In the genomic region with DNA sequence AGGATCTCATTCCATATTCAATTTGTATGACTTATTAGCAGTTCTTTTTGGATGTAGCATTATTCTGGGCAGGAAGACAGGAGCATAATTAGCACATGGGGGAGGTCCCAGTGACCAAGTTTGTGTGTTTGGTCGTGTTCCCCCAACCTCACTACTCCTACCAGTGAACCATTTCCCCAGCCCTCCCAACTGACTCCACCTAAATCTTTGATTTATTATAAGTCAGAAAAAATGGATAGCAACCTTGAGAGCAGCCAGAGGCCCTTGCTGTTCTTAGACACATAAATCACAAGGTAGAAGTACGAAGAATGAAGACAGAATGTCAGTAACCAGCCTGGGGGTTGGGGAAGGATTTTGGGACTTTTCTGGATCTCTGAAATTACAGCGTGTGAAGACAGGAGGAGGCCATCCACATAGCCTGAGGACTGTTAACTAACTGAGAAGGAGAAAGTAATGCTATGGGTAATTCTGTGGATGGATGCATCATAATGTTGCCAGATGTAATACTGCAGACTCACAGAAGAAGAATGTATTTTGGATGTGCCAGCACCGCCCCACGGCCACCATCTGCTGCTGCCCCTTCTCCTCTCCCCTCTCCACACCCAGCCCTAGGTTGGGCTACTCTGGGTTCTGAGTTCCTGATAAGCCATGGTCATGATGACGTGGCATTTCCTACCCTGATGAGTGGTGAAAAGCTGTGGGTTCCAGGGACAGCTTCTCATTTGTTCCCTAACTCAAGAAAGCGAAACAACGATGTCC, we compare ENCODE assay signal across 9 cellular contexts.
A peak's percentile ranks its signal among the peaks of the same experiment; 100 is the strongest.
DNase-seq lines count a peak whose midpoint lies in the region; ATAC-seq and TF ChIP-seq lines count a peak whose summit lies in the region.
"Had no signal": no experiment of that assay in that cellular context is flagged by ENCODE, and none has a peak within 500 bp of the region (broad histone marks: within the 10 kb centered on the region; RNA-seq: fewer than 3 reads in every experiment).

No MANE protein-coding gene starts in this region.

- 61% methylated on average over 8 of the region's 8 CpGs for WGBS in smooth muscle cell (ENCODE audit: low lambda C conversion rate)

- peak overlapping the region; percentile 81 for H3K27ac ChIP-seq in SK-N-MC
- H3K27ac ChIP-seq in foreskin keratinocyte, result peak overlapping the region; percentile 97
- H3K27ac ChIP-seq in smooth muscle cell (ENCODE audit: low read depth), result peak overlapping the region; percentile 32

- no peak overlapping the region for H3K9ac ChIP-seq in SK-N-MC (ENCODE audit: insufficient read length)
- H3K9ac ChIP-seq in smooth muscle cell (ENCODE audit: low read depth), result peak overlapping the region; percentile 17

- no peaks in the 10 kb centered on the region for H4K20me1 ChIP-seq in smooth muscle cell (ENCODE audit: low read depth)

- H3K4me1 ChIP-seq in foreskin keratinocyte, result peaks cover 35% of the 10 kb centered on the region
- peaks cover 14% of the 10 kb centered on the region for H3K4me1 ChIP-seq in smooth muscle cell (ENCODE audit: low read depth)
- no peaks in the 10 kb centered on the region for H3K4me1 ChIP-seq in HAP-1

- TF ChIP-seq CTCF in HFF-Myc (IDR thresholded peaks at IDR 0.05; ENCODE audit: low read depth, low read length, missing control alignments) (no peak), foreskin keratinocyte (conservative IDR thresholded peaks at IDR 0.05) (peak; percentile 34), smooth muscle cell (IDR thresholded peaks at IDR 0.05; ENCODE audit: borderline replicate concordance, insufficient read depth, poor library complexity, severe bottlenecking) (no peak)

- H3F3A ChIP-seq in smooth muscle cell (ENCODE audit: low read depth), result no peaks in the 10 kb centered on the region

- H3K27me3 ChIP-seq in foreskin keratinocyte, result no peaks in the 10 kb centered on the region
- H3K27me3 ChIP-seq in smooth muscle cell (ENCODE audit: low read depth), result no peaks in the 10 kb centered on the region
- no peaks in the 10 kb centered on the region for H3K27me3 ChIP-seq in HAP-1 (ENCODE audit: low read depth)

- peak overlapping the region; percentile 14 for H3K4me2 ChIP-seq in smooth muscle cell

- ATAC-seq in foreskin keratinocyte, result peak; percentile 98
- ATAC-seq in HG03439 (IDR thresholded peaks at IDR 0.05; ENCODE audit: unreplicated experiment), result no peak
- ATAC-seq in GM18861 (IDR thresholded peaks at IDR 0.05; ENCODE audit: unreplicated experiment), result no peak

- no peak overlapping the region for H2AFZ ChIP-seq in smooth muscle cell (ENCODE audit: low read depth)

- H3K79me2 ChIP-seq in smooth muscle cell (ENCODE audit: low read depth), result no peaks in the 10 kb centered on the region

- no peak overlapping the region for H3K4me3 ChIP-seq in HFF-Myc (replicated peaks; ENCODE audit: low read depth, low read length)
- peak overlapping the region; percentile 22; the same call in 1 of the 2 replicates for H3K4me3 ChIP-seq in SK-N-MC
- H3K4me3 ChIP-seq in smooth muscle cell, result no peak overlapping the region
- no peak overlapping the region for H3K4me3 ChIP-seq in HAP-1

- in situ Hi-C loops in HAP-1 (cut with MboI; ENCODE audit: low sequenced_read_pairs), result no loop called here

- peak; percentile 91 for DNase-seq in HFF-Myc (ENCODE audit: extremely low read depth, low read depth)
- no peak for DNase-seq in SK-N-MC (ENCODE audit: low read depth, low spot score)
- DNase-seq in foreskin keratinocyte, result peak; percentile 97 to 99
- DNase-seq in smooth muscle cell (lab: John Stamatoyannopoulos, UW; ENCODE audit: unreplicated experiment), result no peak
- no peak for DNase-seq in HAP-1 (ENCODE audit: low spot score in 2 of 2)
- no peak for DNase-seq in NCI-H1436 (lab: John Stamatoyannopoulos, UW)
- DNase-seq: activated B cell treated with CpG ODN at 0.5 μM for 24 hours had no signal

- H3K9me3 ChIP-seq in SK-N-MC (ENCODE audit: low read depth, low read length) (no peaks in the 10 kb centered on the region), smooth muscle cell (replicated peaks; ENCODE audit: low read depth) (no peaks in the 10 kb centered on the region), HAP-1 (no peaks in the 10 kb centered on the region)

- H3K36me3 ChIP-seq in SK-N-MC (ENCODE audit: insufficient read depth, low read length), result no peaks in the 10 kb centered on the region
- no peaks in the 10 kb centered on the region for H3K36me3 ChIP-seq in smooth muscle cell (ENCODE audit: low read depth)
- no peaks in the 10 kb centered on the region for H3K36me3 ChIP-seq in HAP-1 (replicated peaks)

Comparison
In these comparisons a context has a peak if more than half of its experiments do, and no peak if none do; other contexts are left out.
1. DNase-seq: peak in HFF-Myc (single experiment) and foreskin keratinocyte (2 of 2); none in SK-N-MC (single experiment), smooth muscle cell (single experiment), HAP-1 (0 of 2) and NCI-H1436 (single experiment).
2. H3K27ac ChIP-seq: peak in every context shown above with its lines; median percentile 97 in foreskin keratinocyte; 81 in SK-N-MC; 32 in smooth muscle cell.